11 cellular contexts compared by ENCODE assay signal in the genomic region with DNA sequence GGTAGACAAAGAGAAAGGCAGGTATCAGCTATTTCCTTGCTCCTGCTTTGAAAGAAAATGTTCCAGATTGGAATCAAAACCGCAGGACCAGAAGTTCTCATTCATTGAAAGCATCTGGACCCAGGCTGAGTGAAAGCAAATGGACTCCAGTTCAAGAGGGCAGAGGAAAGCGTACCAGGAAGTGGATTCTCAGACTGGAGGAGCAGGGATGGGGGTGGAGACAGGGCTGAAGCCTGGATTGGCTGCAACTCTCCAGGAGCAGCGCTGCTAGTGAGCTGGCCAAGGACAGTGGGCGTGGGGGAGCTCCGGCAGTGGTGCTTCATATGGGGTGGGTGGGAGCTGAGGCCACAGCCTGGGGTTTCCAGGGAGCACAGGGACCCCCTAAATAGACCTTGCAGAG.
DNase-seq lines count a peak whose midpoint lies in the region; ATAC-seq and TF ChIP-seq lines count a peak whose summit lies in the region.
"Had no signal": no experiment of that assay in that cellular context is flagged by ENCODE, and none has a peak within 500 bp of the region (broad histone marks: within the 10 kb centered on the region; RNA-seq: fewer than 3 reads in every experiment).

No MANE protein-coding gene starts in this region.

- no peak overlapping the region for H3K27ac Mint-ChIP-seq in chondrocyte (ENCODE audit: unreplicated experiment)

- H3K27ac ChIP-seq in duodenal mucosa (ENCODE audit: low read depth, low read length) (peak overlapping the region; percentile 36), muscle layer of duodenum (ENCODE audit: low read length) (peak overlapping the region; percentile 48)
- H3K27ac ChIP-seq: foreskin keratinocyte had no signal

- H3K9me3 Mint-ChIP-seq in chondrocyte (ENCODE audit: low read depth), result peaks cover 10% of the 10 kb centered on the region

- H3K4me3 ChIP-seq in duodenal mucosa (ENCODE audit: low read depth in 1 of 2, low read length in 2 of 2) (peak overlapping the region; percentile 33 to 50), muscle layer of duodenum (ENCODE audit: low read depth in 1 of 2, low read length in 2 of 2) (no peak overlapping the region)

- ATAC-seq in HG02588 (IDR thresholded peaks at IDR 0.05; ENCODE audit: unreplicated experiment), result no peak
- ATAC-seq: foreskin keratinocyte had no signal

- peaks cover 33% of the 10 kb centered on the region for H3K27me3 Mint-ChIP-seq in chondrocyte (ENCODE audit: low read depth)

- H3K36me3 Mint-ChIP-seq in chondrocyte (ENCODE audit: low read depth), result no peaks in the 10 kb centered on the region

- H3K4me1 Mint-ChIP-seq in chondrocyte (ENCODE audit: low read depth), result peaks cover 7% of the 10 kb centered on the region

- DNase-seq in DMS153 treated with DMSO at 0.1 percent for 48 hours (lab: John Stamatoyannopoulos, UW; ENCODE audit: unreplicated experiment) (peak; percentile 72), NCI-H187 (lab: John Stamatoyannopoulos, UW) (peak; percentile 49 to 58), cerebellar nuclear complex (lab: John Stamatoyannopoulos, UW) (no peak), chondrocyte (ENCODE audit: low spot score) (no peak)
- DNase-seq in stimulated activated CD4-positive, alpha-beta T cell treated with anti-CD3 and anti-CD28 coated beads, Interleukin-4, amount 100 ng/mL, for 24 hours, result no peak
- DNase-seq: activated naive CD4-positive, alpha-beta T cell; foreskin keratinocyte; NCI-H226 had no signal

- H3K4me1 ChIP-seq in duodenal mucosa (ENCODE audit: control insufficient read depth in 1 of 2, insufficient read depth in 2 of 2, low read length in 2 of 2), result peaks cover 22 to 26% of the 10 kb centered on the region in 2 donors
- H3K4me1 ChIP-seq in muscle layer of duodenum (ENCODE audit: control insufficient read depth in 1 of 2, insufficient read depth in 2 of 2, low read length in 2 of 2), result no peaks in the 10 kb centered on the region
- H3K4me1 ChIP-seq: foreskin keratinocyte had no signal

- H3K36me3 ChIP-seq in duodenal mucosa (ENCODE audit: control insufficient read depth in 1 of 2, insufficient read depth in 2 of 2, low read length in 2 of 2), result no peaks in the 10 kb centered on the region
- no peaks in the 10 kb centered on the region for H3K36me3 ChIP-seq in muscle layer of duodenum (ENCODE audit: control insufficient read depth in 1 of 2, insufficient read depth in 2 of 2, low read length in 2 of 2)

- no peak overlapping the region for H3K4me3 Mint-ChIP-seq in chondrocyte (ENCODE audit: unreplicated experiment)

- H3K27me3 ChIP-seq in duodenal mucosa (ENCODE audit: control insufficient read depth in 1 of 2, insufficient read depth in 2 of 2, low read length in 2 of 2) (no peaks in the 10 kb centered on the region), muscle layer of duodenum (ENCODE audit: low read depth, low read length) (no peaks in the 10 kb centered on the region)

- TF ChIP-seq CTCF in chondrocyte (IDR thresholded peaks at IDR 0.05), result no peak

- H3K9me3 ChIP-seq in duodenal mucosa (ENCODE audit: control insufficient read depth in 1 of 2, low read length in 2 of 2) (no peaks in the 10 kb centered on the region), muscle layer of duodenum (ENCODE audit: control insufficient read depth in 1 of 2, low read length in 2 of 2) (no peaks in the 10 kb centered on the region)

- H3K9ac ChIP-seq in duodenal mucosa (ENCODE audit: low read depth in 1 of 2, low read length in 2 of 2), result peak overlapping the region in 1 of 2 donors; percentile 4

Comparison
In these comparisons a context has a peak if more than half of its experiments do, and no peak if none do; other contexts are left out.
1. DNase-seq: peak in DMS153 treated with DMSO at 0.1 percent for 48 hours (single experiment) and NCI-H187 (2 of 2); none in cerebellar nuclear complex (0 of 2), stimulated activated CD4-positive, alpha-beta T cell treated with anti-CD3 and anti-CD28 coated beads, Interleukin-4, amount 100 ng/mL, for 24 hours (single experiment) and chondrocyte (single experiment).
2. H3K4me3 ChIP-seq: peak in duodenal mucosa (2 of 2); none in muscle layer of duodenum (0 of 2).